In the genomic region with DNA sequence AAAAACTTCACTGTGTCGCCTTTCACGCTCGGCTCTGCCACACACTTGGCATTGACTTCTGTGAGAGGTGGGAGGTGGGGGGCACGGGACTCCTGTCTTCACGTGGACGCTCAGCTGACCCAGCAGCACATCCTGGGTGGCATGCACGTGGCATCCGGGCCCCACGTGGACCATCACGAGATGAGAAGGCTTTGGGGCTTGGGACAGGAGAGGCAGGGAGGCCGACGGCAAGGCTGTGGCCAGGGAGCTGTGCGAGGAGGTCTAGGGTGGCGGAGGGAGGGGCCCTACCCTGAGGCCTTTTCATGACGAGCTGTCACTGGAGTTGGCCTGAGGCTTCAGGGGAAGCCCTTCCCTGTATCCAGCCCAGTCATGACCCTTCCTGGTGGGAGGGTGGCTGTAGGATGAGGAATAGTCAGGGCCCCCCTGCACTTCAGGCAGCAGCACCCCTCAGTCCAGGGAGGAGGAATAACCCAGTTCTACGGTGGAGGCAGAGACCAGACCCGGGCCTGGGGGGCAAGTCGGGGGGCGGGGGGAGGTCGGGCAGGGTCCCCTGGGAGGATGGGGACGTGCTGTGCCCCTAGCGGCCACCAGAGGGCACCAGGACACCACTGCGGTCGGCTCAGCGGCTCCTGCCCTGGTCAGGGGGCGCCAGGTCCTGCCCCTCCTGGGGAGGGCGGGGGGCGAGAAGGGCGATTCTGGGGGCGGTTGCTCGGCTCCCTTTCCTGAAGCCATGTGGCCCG, we compare ENCODE assay signal across 6 cellular contexts. TPM values are rescaled to one million over a fixed set of nuclear protein-coding genes. Genes with fewer than 3 reads are reported as not detected.
DNase-seq lines count a peak whose midpoint lies in the region; ATAC-seq and TF ChIP-seq lines count a peak whose summit lies in the region.

No MANE protein-coding gene starts in this region.

- no peaks in the 10 kb centered on the region for H3K36me3 Mint-ChIP-seq in activated CD8-positive, alpha-beta T cell treated with anti-CD3 and anti-CD28 coated beads for 36 hours (ENCODE audit: low read depth)

- H3K4me3 Mint-ChIP-seq in activated CD8-positive, alpha-beta T cell treated with anti-CD3 and anti-CD28 coated beads for 36 hours, result no peak overlapping the region

- DNase-seq in activated CD8-positive, alpha-beta T cell treated with anti-CD3 and anti-CD28 coated beads for 36 hours, result peak; percentile 73
- DNase-seq in left cardiac atrium, result peak; percentile 63
- DNase-seq in stimulated activated naive CD4-positive, alpha-beta T cell treated with Interleukin-2 at 50 U/mL for 16 hours (lab: John Stamatoyannopoulos, UW), result peak; percentile 46

- CTCF ChIA-PET in activated CD8-positive, alpha-beta T cell treated with anti-CD3 and anti-CD28 coated beads for 36 hours (lab: Charles Lee), result interaction anchor here (0.6 to 4.6 kb wide), 32 partner anchors 10 to 458 kb away, joined by 3 to 37 read pairs (median 4); a partner anchor contains a TSS

- intact Hi-C loops in activated CD8-positive, alpha-beta T cell treated with anti-CD3 and anti-CD28 coated beads for 36 hours (cut with micrococcal nuclease), result no loop called here
- intact Hi-C loops in left cardiac atrium (cut with DNase I), result loop anchor here (2.0 to 5.0 kb wide), 2 partner anchors 78 to 79 kb away; no protein-coding TSS in a partner anchor

- POLR2A ChIA-PET in activated CD8-positive, alpha-beta T cell treated with anti-CD3 and anti-CD28 coated beads for 36 hours (lab: Charles Lee), result interaction anchor here (1.0 to 1.2 kb wide), 2 partner anchors 12 to 33 kb away, joined by 3 to 4 read pairs; no protein-coding TSS in a partner anchor

- H3K4me1 Mint-ChIP-seq in activated CD8-positive, alpha-beta T cell treated with anti-CD3 and anti-CD28 coated beads for 36 hours (ENCODE audit: low read depth), result no peaks in the 10 kb centered on the region

- TF ChIP-seq CTCF in activated CD8-positive, alpha-beta T cell treated with anti-CD3 and anti-CD28 coated beads for 36 hours (IDR thresholded peaks at IDR 0.05), result peak; percentile 99

- no peak overlapping the region for H3K27ac Mint-ChIP-seq in activated CD8-positive, alpha-beta T cell treated with anti-CD3 and anti-CD28 coated beads for 36 hours

- ATAC-seq in HG02885 (IDR thresholded peaks at IDR 0.05; ENCODE audit: poor library complexity, unreplicated experiment), result peak; percentile 48
- peak; percentile 93 for ATAC-seq in activated CD8-positive, alpha-beta T cell treated with anti-CD3 and anti-CD28 coated beads for 36 hours
- peak; percentile 7 to 23 for ATAC-seq in left cardiac atrium
- no peak for ATAC-seq in HG03196 (IDR thresholded peaks at IDR 0.05; ENCODE audit: unreplicated experiment)
- no peak for ATAC-seq in HG03457 (IDR thresholded peaks at IDR 0.05; ENCODE audit: unreplicated experiment)

- no peaks in the 10 kb centered on the region for H3K9me3 Mint-ChIP-seq in activated CD8-positive, alpha-beta T cell treated with anti-CD3 and anti-CD28 coated beads for 36 hours

- peaks cover 27% of the 10 kb centered on the region for H3K27me3 Mint-ChIP-seq in activated CD8-positive, alpha-beta T cell treated with anti-CD3 and anti-CD28 coated beads for 36 hours

RNA-seq across cellular contexts. Expression of a gene that starts 2.0 kb away (rescaled TPM):
- not detected for total RNA-seq in activated CD8-positive, alpha-beta T cell treated with anti-CD3 and anti-CD28 coated beads for 36 hours
- total RNA-seq in left cardiac atrium, result 10 to 100 TPM; 78.9 to 85.5 TPM

RNA-seq across cellular contexts. Expression of a gene that starts 16.0 kb away (rescaled TPM):
- 1 to 10 TPM; 5.7 to 9.0 TPM for total RNA-seq in activated CD8-positive, alpha-beta T cell treated with anti-CD3 and anti-CD28 coated beads for 36 hours
- total RNA-seq in left cardiac atrium, result 10 to 100 TPM; 42.1 to 68.3 TPM

RNA-seq across cellular contexts. Expression of a gene that starts 17.6 kb away (rescaled TPM):
- total RNA-seq in activated CD8-positive, alpha-beta T cell treated with anti-CD3 and anti-CD28 coated beads for 36 hours, result 1 to 10 TPM; 1.0 to 1.3 TPM
- under 1 TPM; 0.38 to 0.50 TPM for total RNA-seq in left cardiac atrium

RNA-seq across cellular contexts. Expression of a gene that starts 23.5 kb away (rescaled TPM):
- total RNA-seq in activated CD8-positive, alpha-beta T cell treated with anti-CD3 and anti-CD28 coated beads for 36 hours, result 10 to 100 TPM; 27.8 to 31.2 TPM
- 1 to 10 TPM; 5.7 to 8.2 TPM for total RNA-seq in left cardiac atrium

RNA-seq across cellular contexts. Expression of a gene that starts 24.9 kb away (rescaled TPM):
- 100 to 1,000 TPM; 138 to 139 TPM for total RNA-seq in activated CD8-positive, alpha-beta T cell treated with anti-CD3 and anti-CD28 coated beads for 36 hours
- total RNA-seq in left cardiac atrium, result 10 to 100 TPM; 38.1 to 48.7 TPM

Comparison
In these comparisons a context has a peak if more than half of its experiments do, and no peak if none do; other contexts are left out.
1. ATAC-seq: peak in HG02885 (single experiment), activated CD8-positive, alpha-beta T cell treated with anti-CD3 and anti-CD28 coated beads for 36 hours (single experiment) and left cardiac atrium (2 of 2); none in HG03196 (single experiment) and HG03457 (single experiment).
2. RNA of a gene that starts 2.0 kb away (total RNA-seq): 78.9 to 85.5 TPM in left cardiac atrium; not detected in activated CD8-positive, alpha-beta T cell treated with anti-CD3 and anti-CD28 coated beads for 36 hours; every median in the first group is over 10 times any median in the second.
3. RNA of a gene that starts 16.0 kb away (total RNA-seq): 42.1 to 68.3 TPM in left cardiac atrium; 5.7 to 9.0 TPM in activated CD8-positive, alpha-beta T cell treated with anti-CD3 and anti-CD28 coated beads for 36 hours; every median in the first group is over 4 times any median in the second.
4. Peak in every context shown above with its lines, with median percentiles within 50 percentile points of each other: DNase-seq.